1 cellular context compared by ENCODE assay signal in the genomic region with DNA sequence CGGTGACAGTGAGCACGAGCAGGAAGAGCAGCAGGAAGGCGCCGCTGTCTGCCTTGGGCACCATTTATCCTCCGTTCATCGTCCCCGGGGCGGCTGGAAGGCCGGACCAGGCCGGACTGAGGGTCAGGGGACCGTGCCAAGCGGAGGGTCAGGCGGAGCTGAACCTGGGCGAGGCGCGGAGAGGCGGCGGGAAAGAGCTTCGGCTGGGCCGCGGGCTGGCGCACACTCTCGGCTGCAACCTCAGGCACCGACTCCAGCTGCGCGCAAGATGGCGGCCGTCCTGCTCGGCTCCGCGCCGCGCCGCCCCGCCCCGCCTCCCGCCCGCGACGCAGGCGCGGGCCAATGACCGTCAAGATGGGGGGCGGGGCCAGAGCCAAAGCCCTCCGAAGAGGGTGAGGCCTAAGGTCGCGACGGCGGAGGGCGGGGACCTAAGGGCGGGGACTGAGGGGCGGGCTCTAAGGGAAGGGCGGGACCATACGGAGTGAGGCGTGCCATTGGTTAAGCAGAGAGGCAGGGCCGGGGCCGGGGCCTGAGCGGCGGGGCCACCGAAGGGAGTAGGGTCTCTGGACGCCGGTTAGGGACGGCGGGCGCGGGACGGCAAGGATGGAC.
TF ChIP-seq lines count a peak whose summit lies in the region.

Gene DGCR2, minus strand, starts transcription at position 270 of the 609 bp plus-strand sequence. Its CDS starts 206 bp downstream, at position 64.

TF ChIP-seq in HepG2, 621 proteins besides CTCF, POLR2A, EP300 and RAD21 (continued from another document and continues in another):
- TF ChIP-seq, protein P1, sequence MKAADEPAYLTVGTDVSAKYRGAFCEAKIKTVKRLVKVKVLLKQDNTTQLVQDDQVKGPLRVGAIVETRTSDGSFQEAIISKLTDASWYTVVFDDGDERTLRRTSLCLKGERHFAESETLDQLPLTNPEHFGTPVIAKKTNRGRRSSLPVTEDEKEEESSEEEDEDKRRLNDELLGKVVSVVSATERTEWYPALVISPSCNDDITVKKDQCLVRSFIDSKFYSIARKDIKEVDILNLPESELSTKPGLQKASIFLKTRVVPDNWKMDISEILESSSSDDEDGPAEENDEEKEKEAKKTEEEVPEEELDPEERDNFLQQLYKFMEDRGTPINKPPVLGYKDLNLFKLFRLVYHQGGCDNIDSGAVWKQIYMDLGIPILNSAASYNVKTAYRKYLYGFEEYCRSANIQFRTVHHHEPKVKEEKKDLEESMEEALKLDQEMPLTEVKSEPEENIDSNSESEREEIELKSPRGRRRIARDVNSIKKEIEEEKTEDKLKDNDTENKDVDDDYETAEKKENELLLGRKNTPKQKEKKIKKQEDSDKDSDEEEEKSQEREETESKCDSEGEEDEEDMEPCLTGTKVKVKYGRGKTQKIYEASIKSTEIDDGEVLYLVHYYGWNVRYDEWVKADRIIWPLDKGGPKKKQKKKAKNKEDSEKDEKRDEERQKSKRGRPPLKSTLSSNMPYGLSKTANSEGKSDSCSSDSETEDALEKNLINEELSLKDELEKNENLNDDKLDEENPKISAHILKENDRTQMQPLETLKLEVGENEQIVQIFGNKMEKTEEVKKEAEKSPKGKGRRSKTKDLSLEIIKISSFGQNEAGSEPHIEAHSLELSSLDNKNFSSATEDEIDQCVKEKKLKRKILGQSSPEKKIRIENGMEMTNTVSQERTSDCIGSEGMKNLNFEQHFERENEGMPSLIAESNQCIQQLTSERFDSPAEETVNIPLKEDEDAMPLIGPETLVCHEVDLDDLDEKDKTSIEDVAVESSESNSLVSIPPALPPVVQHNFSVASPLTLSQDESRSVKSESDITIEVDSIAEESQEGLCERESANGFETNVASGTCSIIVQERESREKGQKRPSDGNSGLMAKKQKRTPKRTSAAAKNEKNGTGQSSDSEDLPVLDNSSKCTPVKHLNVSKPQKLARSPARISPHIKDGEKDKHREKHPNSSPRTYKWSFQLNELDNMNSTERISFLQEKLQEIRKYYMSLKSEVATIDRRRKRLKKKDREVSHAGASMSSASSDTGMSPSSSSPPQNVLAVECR (CRISPR knock-in tag; IDR thresholded peaks at IDR 0.05; ENCODE audit: borderline replicate concordance) = peak; percentile 75; the same call in 1 of the 2 replicates
- TF ChIP-seq HES4 (CRISPR knock-in tag; IDR thresholded peaks at IDR 0.05; ENCODE audit: borderline replicate concordance) (0 out of 2 replicates have a peak, but pooled peaks have one; percentile 4), MAX (IDR thresholded peaks at IDR 0.05) (peak; percentile 57), PAXIP1 (CRISPR knock-in tag; conservative IDR thresholded peaks at IDR 0.05) (no peak), KDM5B (CRISPR knock-in tag; IDR thresholded peaks at IDR 0.05; ENCODE audit: borderline replicate concordance) (no peak), SRSF4 (IDR thresholded peaks at IDR 0.05; ENCODE audit: low read depth, low read length, poor library complexity, severe bottlenecking) (no peak), POGK (CRISPR knock-in tag; conservative IDR thresholded peaks at IDR 0.05) (peak; percentile 28; the same call in 1 of the 2 replicates), KAT2B (IDR thresholded peaks at IDR 0.05; ENCODE audit: borderline replicate concordance, low read depth, low read length) (no peak), SP1 (IDR thresholded peaks at IDR 0.05) (no peak), SP1 (CRISPR knock-in tag; IDR thresholded peaks at IDR 0.05) (peak; percentile 82), ZNF777 (CRISPR knock-in tag; IDR thresholded peaks at IDR 0.05) (no peak), ZBTB26 (CRISPR knock-in tag; IDR thresholded peaks at IDR 0.05; ENCODE audit: borderline replicate concordance) (no peak), GLI4 (CRISPR knock-in tag; IDR thresholded peaks at IDR 0.05; ENCODE audit: borderline replicate concordance) (no peak), BHLHE40 (IDR thresholded peaks at IDR 0.05; ENCODE audit: low read length) (no peak), ZNF20 (CRISPR knock-in tag; IDR thresholded peaks at IDR 0.05) (no peak), KMT2A (CRISPR knock-in tag; IDR thresholded peaks at IDR 0.05) (peak; percentile 15; the same call in 1 of the 2 replicates), MIXL1 (CRISPR knock-in tag; IDR thresholded peaks at IDR 0.05) (no peak), AGO2 (optimal IDR thresholded peaks at IDR 0.05; ENCODE audit: low read depth, low read length) (peak; percentile 60), ZNF780A (CRISPR knock-in tag; IDR thresholded peaks at IDR 0.05) (no peak), SP140L (CRISPR knock-in tag; IDR thresholded peaks at IDR 0.05; ENCODE audit: borderline replicate concordance) (no peak), MIER2 (CRISPR knock-in tag; IDR thresholded peaks at IDR 0.05) (no peak), CHCHD3 (CRISPR knock-in tag; IDR thresholded peaks at IDR 0.05) (no peak), ESRRA (CRISPR knock-in tag; IDR thresholded peaks at IDR 0.05; ENCODE audit: low read depth) (no peak), PRMT3 (CRISPR knock-in tag; IDR thresholded peaks at IDR 0.05; ENCODE audit: borderline replicate concordance, low read depth) (no peak), ZNF468 (CRISPR knock-in tag; IDR thresholded peaks at IDR 0.05) (no peak), STAG1 (CRISPR knock-in tag; IDR thresholded peaks at IDR 0.05) (no peak), TEAD2 (CRISPR knock-in tag; IDR thresholded peaks at IDR 0.05) (no peak), ZNF720 (CRISPR knock-in tag; IDR thresholded peaks at IDR 0.05) (no peak)
- TF ChIP-seq, protein P2, sequence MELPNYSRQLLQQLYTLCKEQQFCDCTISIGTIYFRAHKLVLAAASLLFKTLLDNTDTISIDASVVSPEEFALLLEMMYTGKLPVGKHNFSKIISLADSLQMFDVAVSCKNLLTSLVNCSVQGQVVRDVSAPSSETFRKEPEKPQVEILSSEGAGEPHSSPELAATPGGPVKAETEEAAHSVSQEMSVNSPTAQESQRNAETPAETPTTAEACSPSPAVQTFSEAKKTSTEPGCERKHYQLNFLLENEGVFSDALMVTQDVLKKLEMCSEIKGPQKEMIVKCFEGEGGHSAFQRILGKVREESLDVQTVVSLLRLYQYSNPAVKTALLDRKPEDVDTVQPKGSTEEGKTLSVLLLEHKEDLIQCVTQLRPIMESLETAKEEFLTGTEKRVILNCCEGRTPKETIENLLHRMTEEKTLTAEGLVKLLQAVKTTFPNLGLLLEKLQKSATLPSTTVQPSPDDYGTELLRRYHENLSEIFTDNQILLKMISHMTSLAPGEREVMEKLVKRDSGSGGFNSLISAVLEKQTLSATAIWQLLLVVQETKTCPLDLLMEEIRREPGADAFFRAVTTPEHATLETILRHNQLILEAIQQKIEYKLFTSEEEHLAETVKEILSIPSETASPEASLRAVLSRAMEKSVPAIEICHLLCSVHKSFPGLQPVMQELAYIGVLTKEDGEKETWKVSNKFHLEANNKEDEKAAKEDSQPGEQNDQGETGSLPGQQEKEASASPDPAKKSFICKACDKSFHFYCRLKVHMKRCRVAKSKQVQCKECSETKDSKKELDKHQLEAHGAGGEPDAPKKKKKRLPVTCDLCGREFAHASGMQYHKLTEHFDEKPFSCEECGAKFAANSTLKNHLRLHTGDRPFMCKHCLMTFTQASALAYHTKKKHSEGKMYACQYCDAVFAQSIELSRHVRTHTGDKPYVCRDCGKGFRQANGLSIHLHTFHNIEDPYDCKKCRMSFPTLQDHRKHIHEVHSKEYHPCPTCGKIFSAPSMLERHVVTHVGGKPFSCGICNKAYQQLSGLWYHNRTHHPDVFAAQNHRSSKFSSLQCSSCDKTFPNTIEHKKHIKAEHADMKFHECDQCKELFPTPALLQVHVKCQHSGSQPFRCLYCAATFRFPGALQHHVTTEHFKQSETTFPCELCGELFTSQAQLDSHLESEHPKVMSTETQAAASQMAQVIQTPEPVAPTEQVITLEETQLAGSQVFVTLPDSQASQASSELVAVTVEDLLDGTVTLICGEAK (IDR thresholded peaks at IDR 0.05) = no peak
- TF ChIP-seq, protein P2 (CRISPR knock-in tag; IDR thresholded peaks at IDR 0.05) = peak; percentile 73
- TF ChIP-seq, protein P3, sequence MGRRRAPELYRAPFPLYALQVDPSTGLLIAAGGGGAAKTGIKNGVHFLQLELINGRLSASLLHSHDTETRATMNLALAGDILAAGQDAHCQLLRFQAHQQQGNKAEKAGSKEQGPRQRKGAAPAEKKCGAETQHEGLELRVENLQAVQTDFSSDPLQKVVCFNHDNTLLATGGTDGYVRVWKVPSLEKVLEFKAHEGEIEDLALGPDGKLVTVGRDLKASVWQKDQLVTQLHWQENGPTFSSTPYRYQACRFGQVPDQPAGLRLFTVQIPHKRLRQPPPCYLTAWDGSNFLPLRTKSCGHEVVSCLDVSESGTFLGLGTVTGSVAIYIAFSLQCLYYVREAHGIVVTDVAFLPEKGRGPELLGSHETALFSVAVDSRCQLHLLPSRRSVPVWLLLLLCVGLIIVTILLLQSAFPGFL (CRISPR knock-in tag; IDR thresholded peaks at IDR 0.05) = no peak
- TF ChIP-seq, protein P4, sequence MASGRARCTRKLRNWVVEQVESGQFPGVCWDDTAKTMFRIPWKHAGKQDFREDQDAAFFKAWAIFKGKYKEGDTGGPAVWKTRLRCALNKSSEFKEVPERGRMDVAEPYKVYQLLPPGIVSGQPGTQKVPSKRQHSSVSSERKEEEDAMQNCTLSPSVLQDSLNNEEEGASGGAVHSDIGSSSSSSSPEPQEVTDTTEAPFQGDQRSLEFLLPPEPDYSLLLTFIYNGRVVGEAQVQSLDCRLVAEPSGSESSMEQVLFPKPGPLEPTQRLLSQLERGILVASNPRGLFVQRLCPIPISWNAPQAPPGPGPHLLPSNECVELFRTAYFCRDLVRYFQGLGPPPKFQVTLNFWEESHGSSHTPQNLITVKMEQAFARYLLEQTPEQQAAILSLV (CRISPR knock-in tag; IDR thresholded peaks at IDR 0.05; ENCODE audit: borderline replicate concordance) = no peak
